ENCODE assay signal across 23 cellular contexts in the genomic region with DNA sequence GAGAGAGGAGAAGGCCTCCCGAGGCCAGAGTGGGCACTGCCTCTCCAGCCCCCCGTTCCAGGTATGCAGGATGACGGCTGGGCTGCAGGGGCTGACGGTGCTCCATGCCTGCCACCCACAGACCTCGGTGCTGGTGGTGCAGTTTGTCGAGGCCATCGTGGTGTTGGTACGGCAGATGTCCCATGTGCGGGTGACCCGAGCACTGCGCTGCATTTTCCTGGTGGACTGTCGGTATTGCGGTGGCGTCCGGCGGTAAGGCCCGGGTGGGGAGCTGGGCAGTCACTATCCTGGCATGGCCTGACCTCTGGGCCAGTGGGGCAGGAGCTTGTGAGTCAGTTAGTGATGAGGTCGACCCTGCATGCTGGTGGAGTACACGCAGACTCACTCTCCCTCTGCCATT. TPM values are rescaled to one million over a fixed set of nuclear protein-coding genes. Genes with fewer than 3 reads are reported as not detected.
A peak's percentile ranks its signal among the peaks of the same experiment; 100 is the strongest.
DNase-seq lines count a peak whose midpoint lies in the region; ATAC-seq and TF ChIP-seq lines count a peak whose summit lies in the region.
"Had no signal": no experiment of that assay in that cellular context is flagged by ENCODE, and none has a peak within 500 bp of the region (broad histone marks: within the 10 kb centered on the region; RNA-seq: fewer than 3 reads in every experiment).

No MANE protein-coding gene starts in this region.

- no peak overlapping the region for H3K4me2 ChIP-seq in DND-41 (ENCODE audit: insufficient read depth, low read length)
- H3K4me2 ChIP-seq in H9 (ENCODE audit: insufficient read depth, insufficient read length, low read length), result no peak overlapping the region

- no peak overlapping the region for H3K4ac ChIP-seq in H9 (ENCODE audit: low read depth, low read length)

- WGBS in H9 (ENCODE audit: extremely low coverage, insufficient read length, low lambda C conversion rate), result no CpG with 5 or more reads among the region's 19 CpGs
- 94% methylated on average over 19 of the region's 19 CpGs for WGBS in right cardiac atrium
- WGBS in ovary, 3 donors, result 91 to 95% (median 91%) methylated on average over 19 of the region's 19 CpGs

- peaks cover 75% of the 10 kb centered on the region for H3K36me3 ChIP-seq in DND-41 (ENCODE audit: insufficient read depth, low read length)
- no peaks in the 10 kb centered on the region for H3K36me3 ChIP-seq in ovary
- H3K36me3 ChIP-seq: SJCRH30 had no signal

- H4K91ac ChIP-seq in H9 (ENCODE audit: insufficient read length, low read depth, low read length), result no peak overlapping the region

- H3K27me3 ChIP-seq in DND-41 (ENCODE audit: insufficient read depth, low read length, poor library complexity) (no peaks in the 10 kb centered on the region), H9 (ENCODE audit: insufficient read depth, low read length) (no peaks in the 10 kb centered on the region), right cardiac atrium (ENCODE audit: control insufficient read depth, insufficient read depth) (no peaks in the 10 kb centered on the region), ovary (no peaks in the 10 kb centered on the region)
- H3K27me3 ChIP-seq: SJCRH30 had no signal

- H2BK20ac ChIP-seq in H9 (ENCODE audit: low read depth, low read length, poor library complexity, severe bottlenecking), result no peak overlapping the region

- H3K18ac ChIP-seq in H9 (ENCODE audit: insufficient read length, low read depth, low read length), result no peak overlapping the region

- TF ChIP-seq EP300 in ovary (IDR thresholded peaks at IDR 0.05), result no peak

- H4K20me1 ChIP-seq in DND-41 (ENCODE audit: insufficient read depth, low read length), result no peaks in the 10 kb centered on the region
- no peaks in the 10 kb centered on the region for H4K20me1 ChIP-seq in H9 (ENCODE audit: control insufficient read depth, insufficient read depth, insufficient read length)

- POLR2A ChIA-PET in T-cell (lab: Charles Lee), result no interaction called here

- H3K9me3 ChIP-seq in DND-41 (ENCODE audit: insufficient read depth, low read length, severe bottlenecking), result no peaks in the 10 kb centered on the region
- no peaks in the 10 kb centered on the region for H3K9me3 ChIP-seq in H9 (ENCODE audit: control insufficient read depth, low read depth, low read length)
- no peaks in the 10 kb centered on the region for H3K9me3 ChIP-seq in right cardiac atrium (ENCODE audit: control insufficient read depth, low read length)
- no peaks in the 10 kb centered on the region for H3K9me3 ChIP-seq in ovary
- H3K9me3 ChIP-seq: SJCRH30 had no signal

- no peaks in the 10 kb centered on the region for H3K79me1 ChIP-seq in H9 (ENCODE audit: insufficient read depth, low read depth, low read length, poor library complexity, severe bottlenecking)

- peaks cover 6 to 11% of the 10 kb centered on the region in 2 experiments for H3K4me1 Mint-ChIP-seq in H9
- H3K4me1 Mint-ChIP-seq in T-cell, result peaks cover 6 to 19% (median 12%) of the 10 kb centered on the region in 3 donors

- H4K5ac ChIP-seq in H9 (ENCODE audit: insufficient read length, low read depth, low read length), result no peak overlapping the region

- no peak overlapping the region for H2BK15ac ChIP-seq in H9 (ENCODE audit: low read depth, low read length)

- no peak for DNase-seq in DND-41
- DNase-seq in H9, result no peak
- DNase-seq in right cardiac atrium, result peak in 2 of 3 donors; percentile 42 to 49
- DNase-seq in ovary, result peak in 3 of 5 donors; percentile 22 to 38 (median 30)
- no peak for DNase-seq in T-cell
- DNase-seq in NCI-H1105 (lab: John Stamatoyannopoulos, UW), result no peak
- DNase-seq in activated T-cell treated with anti-CD3 and anti-CD28 coated beads for 4 hours, result no peak
- DNase-seq: C1 segment of cervical spinal cord; CD4-positive, alpha-beta memory T cell; COR-L47; DMS53; GM23248; H7; Kasumi-1; MV-4-11; NCI-H1105 treated with DMSO at 0.1 percent for 48 hours; NCI-H146; NCI-H1930; NCI-H2107; NCI-H524; NCI-H748 treated with DMSO at 0.1 percent for 48 hours; SJCRH30 had no signal

- no peaks in the 10 kb centered on the region for H3K9me3 Mint-ChIP-seq in H9
- no peaks in the 10 kb centered on the region for H3K9me3 Mint-ChIP-seq in T-cell
- H3K9me3 Mint-ChIP-seq: CD4-positive, alpha-beta memory T cell had no signal

- H2BK12ac ChIP-seq in H9 (ENCODE audit: insufficient read length, low read depth, low read length), result no peak overlapping the region

- H2AFZ ChIP-seq in DND-41 (ENCODE audit: low read depth, low read length), result no peak overlapping the region
- no peak overlapping the region for H2AFZ ChIP-seq in H9 (ENCODE audit: low read length)
- H2AFZ ChIP-seq: GM23248 had no signal

- TF ChIP-seq CTCF in DND-41 (IDR thresholded peaks at IDR 0.05; ENCODE audit: borderline replicate concordance, extremely low read depth, low read length, poor library complexity, severe bottlenecking) (no peak), H9 (conservative IDR thresholded peaks at IDR 0.05) (no peak), ovary (IDR thresholded peaks at IDR 0.05) (no peak)

- H3K23me2 ChIP-seq in H9 (ENCODE audit: insufficient read length, low read depth, low read length, poor library complexity, severe bottlenecking), result no peaks in the 10 kb centered on the region

- H3K27ac ChIP-seq in DND-41 (ENCODE audit: low read length) (peak overlapping the region; percentile 32; the same call in 1 of the 2 replicates), H9 (ENCODE audit: insufficient read length, low read depth, low read length) (no peak overlapping the region), right cardiac atrium (ENCODE audit: low read length) (no peak overlapping the region), ovary (no peak overlapping the region)
- H3K27ac ChIP-seq: GM23248, SJCRH30 had no signal

- peak overlapping the region; percentile 36; the same call in 1 of the 2 replicates for H3K14ac ChIP-seq in H9 (ENCODE audit: insufficient read depth, low read length)

- no peak for ATAC-seq in DND-41 (ENCODE audit: insufficient read depth, low read depth)
- ATAC-seq in right cardiac atrium, result no peak
- ATAC-seq in T-cell (replicated peaks in 1 of 4), result no peak
- ATAC-seq: K562 had no signal

- H3K79me2 ChIP-seq in DND-41 (ENCODE audit: insufficient read depth, low read length) (peaks cover 2% of the 10 kb centered on the region; the same call in 1 of the 2 replicates), H9 (ENCODE audit: insufficient read depth, low read length) (no peaks in the 10 kb centered on the region)

- H3K27ac Mint-ChIP-seq in H9 (no peak overlapping the region), T-cell (no peak overlapping the region)

- CTCF ChIA-PET in T-cell (lab: Charles Lee), result interaction anchor here in 1 of 2 donors (0.5 kb wide), 1 partner anchor 47 kb away, joined by 4 read pairs; no protein-coding TSS in a partner anchor

- intact Hi-C loops in right cardiac atrium (cut with DNase I) (no loop called here), ovary (cut with DNase I) (loop anchor here in 1 of 4 donors (2.0 kb wide), 1 partner anchor 48 kb away; the partner anchor contains the start of gene TPCN1)

- H3K4me3 Mint-ChIP-seq in H9, result no peak overlapping the region
- H3K4me3 Mint-ChIP-seq in T-cell, result no peak overlapping the region
- H3K4me3 Mint-ChIP-seq: CD4-positive, alpha-beta memory T cell had no signal

- no peak overlapping the region for H3T11ph ChIP-seq in H9 (ENCODE audit: low read length)

- H3K36me3 Mint-ChIP-seq in H9 (ENCODE audit: insufficient read depth in 1 of 3, low read depth in 3 of 3), result peaks cover 3 to 22% (median 20%) of the 10 kb centered on the region in 3 experiments; a peak in 5 of 7 replicates
- peaks cover 43% of the 10 kb centered on the region for H3K36me3 Mint-ChIP-seq in T-cell

- no peak overlapping the region for H3K56ac ChIP-seq in H9 (ENCODE audit: insufficient read length, low read depth, low read length)

- no peak overlapping the region for H2BK5ac ChIP-seq in H9 (ENCODE audit: insufficient read length, low read length)

- H2BK120ac ChIP-seq in H9 (ENCODE audit: low read depth, low read length, poor library complexity, severe bottlenecking), result no peak overlapping the region

- H4K8ac ChIP-seq in H9 (replicated peaks; ENCODE audit: insufficient read length, low read depth, low read length), result no peak overlapping the region

- peaks cover 24% of the 10 kb centered on the region for H3K4me1 ChIP-seq in DND-41 (ENCODE audit: insufficient read depth, low read length)
- no peaks in the 10 kb centered on the region for H3K4me1 ChIP-seq in H9 (ENCODE audit: insufficient read depth, low read length)
- H3K4me1 ChIP-seq in right cardiac atrium (ENCODE audit: control insufficient read depth, insufficient read depth, low read length), result peaks cover 5% of the 10 kb centered on the region
- peaks cover 21% of the 10 kb centered on the region for H3K4me1 ChIP-seq in ovary (ENCODE audit: insufficient read depth)

- H3K23ac ChIP-seq in H9 (ENCODE audit: insufficient read length, low read depth, low read length), result no peak overlapping the region

- H3K9ac ChIP-seq in DND-41 (ENCODE audit: low read depth, low read length) (no peak overlapping the region), H9 (ENCODE audit: extremely low read depth, insufficient read length, low read length) (no peak overlapping the region)
- H3K9ac ChIP-seq: GM23248 had no signal

- H3K4me3 ChIP-seq in DND-41 (ENCODE audit: low read depth in 1 of 2, low read length in 2 of 2) (no peak overlapping the region), right cardiac atrium (ENCODE audit: low read length) (no peak overlapping the region), ovary (no peak overlapping the region)
- H3K4me3 ChIP-seq: GM23248, K562, SJCRH30 had no signal

- H3K27me3 Mint-ChIP-seq in H9 (ENCODE audit: low read depth) (no peaks in the 10 kb centered on the region), T-cell (no peaks in the 10 kb centered on the region)
- H3K27me3 Mint-ChIP-seq: CD4-positive, alpha-beta memory T cell had no signal

- no peak overlapping the region for H2AK5ac ChIP-seq in H9 (ENCODE audit: insufficient read length, low read length)

- no peak for TF ChIP-seq POLR2A in ovary (IDR thresholded peaks at IDR 0.05)

RNA-seq across cellular contexts. Expression of gene TPCN1, which starts 47.4 kb away (rescaled TPM):
- total RNA-seq in H9 (2021), result 13.5 and 16.1 TPM in 2 replicates
- total RNA-seq in right cardiac atrium, result 10 to 100 TPM; 73.8 to 96.1 (median 76.6) TPM
- polyA plus RNA-seq in right cardiac atrium, result 43.1 TPM
- 10 to 100 TPM; 29.8 to 65.6 (median 54.8) TPM for total RNA-seq in ovary
- 10 to 100 TPM; 28.0 to 40.3 TPM for polyA plus RNA-seq in ovary
- total RNA-seq in T-cell, result 10 to 100 TPM; 58.8 to 81.6 (median 73.5) TPM

Comparison
In these comparisons a context has a peak if more than half of its experiments do, and no peak if none do; other contexts are left out.
1. DNase-seq: peak in right cardiac atrium (2 of 3) and ovary (3 of 5); none in DND-41 (single experiment), H9 (single experiment), T-cell (0 of 34), NCI-H1105 (single experiment) and activated T-cell treated with anti-CD3 and anti-CD28 coated beads for 4 hours (single experiment).